In genomic region chr19:46451352-46451751, GRCh38 we compare ENCODE assay signal across 19 cellular contexts. TPM values are rescaled to one million over a fixed set of nuclear protein-coding genes. Genes with fewer than 3 reads are reported as not detected.
DNase-seq lines count a peak whose midpoint lies in the region; ATAC-seq and TF ChIP-seq lines count a peak whose summit lies in the region.
"Had no signal": no experiment of that assay in that cellular context is flagged by ENCODE, and none has a peak within 500 bp of the region (broad histone marks: within the 10 kb centered on the region; RNA-seq: fewer than 3 reads in every experiment).

No MANE protein-coding gene starts in this region.

- intact Hi-C loops in prostate gland (cut with DNase I) = no loop called here

- no peak for TF ChIP-seq CTCF in HEK293 (tag by site-specific recombination; IDR thresholded peaks at IDR 0.05)
- no peak for TF ChIP-seq CTCF in prostate gland (IDR thresholded peaks at IDR 0.05)

- no peaks in the 10 kb centered on the region for H3K9me3 ChIP-seq in HEK293 (ENCODE audit: control insufficient read depth, insufficient read depth, low read depth, low read length)
- H3K9me3 ChIP-seq in SJCRH30 (replicated peaks) = peaks cover 8% of the 10 kb centered on the region
- no peaks in the 10 kb centered on the region for H3K9me3 ChIP-seq in prostate gland
- H3K9me3 ChIP-seq: ovary had no signal

- CTCF ChIA-PET in HEK293 (lab: Yijun Ruan, JAX) = interaction anchor here (0.6 to 2.1 kb wide), 5 partner anchors 55 to 171 kb away, joined by 3 to 6 read pairs (median 3); no protein-coding TSS in a partner anchor

- DNase-seq in SJCRH30 (peak; percentile 95 to 99), foreskin melanocyte (peak; percentile 30), prostate gland (ENCODE audit: low spot score) (peak; percentile 69), NOMO-1 treated with dmso at 0.1 percent for 144 hours (lab: John Stamatoyannopoulos, UW; ENCODE audit: unreplicated experiment) (no peak), HCEC 1CT (no peak)
- DNase-seq: activated effector memory CD4-positive, alpha-beta T cell treated with Interleukin-2 at 50 U/mL for 16 hours; CD4-positive, CD25-positive, alpha-beta regulatory T cell; DND-41; erythroblast; heart left ventricle; MV-4-11; NK-92 treated with Interleukin-12 subunit alpha and Interleukin-12 subunit beta, amount 100 ng/mL, for 24 hours; ovary; stimulated activated naive B cell treated with anti-CD40 and anti-IgM and Interleukin-4, amounts not matched to agents 10 μg/mL and 1 μg/mL and 100 μg/mL, for 72 hours had no signal

- H3K4me3 ChIP-seq in HEK293 (ENCODE audit: low read depth, low read length) (no peak overlapping the region), SJCRH30 (peak overlapping the region; percentile 16; the same call in 1 of the 2 replicates), prostate gland (no peak overlapping the region)
- H3K4me3 ChIP-seq: heart left ventricle, ovary had no signal

- no peaks in the 10 kb centered on the region for H3K36me3 ChIP-seq in HEK293 (ENCODE audit: control insufficient read depth in 2 of 2, insufficient read depth in 1 of 2, low read length in 2 of 2)
- no peaks in the 10 kb centered on the region for H3K36me3 ChIP-seq in SJCRH30
- H3K36me3 ChIP-seq in prostate gland = no peaks in the 10 kb centered on the region
- H3K36me3 ChIP-seq: heart left ventricle, ovary had no signal

- ATAC-seq in GM19351 (IDR thresholded peaks at IDR 0.05; ENCODE audit: unreplicated experiment) (no peak), HG03571 (IDR thresholded peaks at IDR 0.05; ENCODE audit: unreplicated experiment) (no peak)
- ATAC-seq: activated CD4-positive, CD25-positive, alpha-beta regulatory T cell treated with anti-CD3 and anti-CD28 coated beads, Interleukin-2, amount 50 U/mL, for 24 hours; stimulated activated naive B cell treated with anti-CD40 and anti-IgM and Interleukin-4, amounts not matched to agents 10 μg/mL and 1 μg/mL and 100 μg/mL, for 72 hours had no signal

- WGBS in prostate gland = 40% methylated on average over 6 of the region's 6 CpGs

- H3K4me1 ChIP-seq in HEK293 (ENCODE audit: control insufficient read depth, insufficient read depth, low read length) = no peaks in the 10 kb centered on the region
- H3K4me1 ChIP-seq in SJCRH30 = peaks cover 21% of the 10 kb centered on the region
- H3K4me1 ChIP-seq in prostate gland (replicated peaks) = no peaks in the 10 kb centered on the region

- TF ChIP-seq POLR2A in prostate gland (IDR thresholded peaks at IDR 0.05) = no peak

- no peak overlapping the region for H3K27ac ChIP-seq in HEK293 (ENCODE audit: extremely low read depth, low read depth, low read length)
- peak overlapping the region; percentile 99 for H3K27ac ChIP-seq in SJCRH30
- no peak overlapping the region for H3K27ac ChIP-seq in prostate gland
- H3K27ac ChIP-seq: ovary had no signal

- H3K27me3 ChIP-seq in SJCRH30 = no peaks in the 10 kb centered on the region
- H3K27me3 ChIP-seq in prostate gland (replicated peaks; ENCODE audit: insufficient read depth) = no peaks in the 10 kb centered on the region
- H3K27me3 ChIP-seq: heart left ventricle, ovary had no signal

- POLR2A ChIA-PET in HEK293 (lab: Yijun Ruan, JAX) = interaction anchor here (0.6 kb wide), 1 partner anchor 214 kb away, joined by 3 read pairs; no protein-coding TSS in a partner anchor

TF ChIP-seq in HEK293, 187 proteins besides CTCF, POLR2A, EP300 and RAD21:
- TF ChIP-seq ZNF140 (tag by site-specific recombination; IDR thresholded peaks at IDR 0.05) (peak; percentile 78), REST (tag by site-specific recombination; IDR thresholded peaks at IDR 0.05) (no peak), ZNF704 (tag by site-specific recombination; IDR thresholded peaks at IDR 0.05) (no peak)

RNA-seq across cellular contexts. Expression of gene PNMA8A, which starts 20.0 kb away (rescaled TPM):
- total RNA-seq in SJCRH30 (2014; rRNA removed; shearing (Covaris generic)) = 40.1 and 41.8 TPM in 2 replicates
- 10 to 100 TPM; 17.0 to 26.5 TPM for total RNA-seq in prostate gland
- total RNA-seq: CD4-positive, CD25-positive, alpha-beta regulatory T cell; mononuclear cell had no signal

RNA-seq across cellular contexts. Expression of gene PNMA8C, which starts 22.6 kb away (rescaled TPM):
- 0.02 TPM in 1 of 2 replicates, not detected in the other for total RNA-seq in SJCRH30 (2014; rRNA removed; shearing (Covaris generic))
- 1 to 10 TPM in 1 of 2 donors, not detected in 1; 1.6 TPM for total RNA-seq in prostate gland
- total RNA-seq: CD4-positive, CD25-positive, alpha-beta regulatory T cell; mononuclear cell had no signal

RNA-seq across cellular contexts. Expression of gene CCDC8, which starts 38.0 kb away (rescaled TPM):
- 39.7 and 41.8 TPM in 2 replicates for total RNA-seq in SJCRH30 (2014; rRNA removed; shearing (Covaris generic))
- total RNA-seq in prostate gland = 10 to 100 TPM; 20.4 to 32.7 TPM
- total RNA-seq: CD4-positive, CD25-positive, alpha-beta regulatory T cell; mononuclear cell had no signal

RNA-seq across cellular contexts. Expression of gene PNMA8B, which starts 44.3 kb away (rescaled TPM):
- 0.04 TPM in 1 of 2 replicates, not detected in the other for total RNA-seq in SJCRH30 (2014; rRNA removed; shearing (Covaris generic))
- total RNA-seq in prostate gland = 1 to 10 TPM in 1 of 2 donors, under 1 TPM in 1; 0.96 to 3.1 TPM
- total RNA-seq: CD4-positive, CD25-positive, alpha-beta regulatory T cell had no signal

Comparison
In these comparisons a context has a peak if more than half of its experiments do, and no peak if none do; other contexts are left out.
1. DNase-seq: peak in SJCRH30 (2 of 2), foreskin melanocyte (single experiment) and prostate gland (single experiment); none in NOMO-1 treated with dmso at 0.1 percent for 144 hours (single experiment) and HCEC 1CT (single experiment).